ENCODE assay signal across 1 cellular context in genomic region chr19:55777528-55777927, GRCh38.
TF ChIP-seq lines count a peak whose summit lies in the region.

No MANE protein-coding gene starts in this region.

TF ChIP-seq in K562, 482 proteins besides CTCF, POLR2A, EP300 and RAD21:
- TF ChIP-seq CREM (IDR thresholded peaks at IDR 0.05; ENCODE audit: low read depth) (0 out of 2 replicates have a peak, but pooled peaks have one; percentile 5), ZNF551 (CRISPR knock-in tag; IDR thresholded peaks at IDR 0.05) (no peak), SMC3 (conservative IDR thresholded peaks at IDR 0.05; ENCODE audit: insufficient read depth, low read depth, low read length) (0 out of 2 replicates have a peak, but pooled peaks have one; percentile 28), JUN (IDR thresholded peaks at IDR 0.05; ENCODE audit: borderline replicate concordance, low read depth, low read length) (no peak), JUN (CRISPR knock-in tag; IDR thresholded peaks at IDR 0.05; ENCODE audit: borderline replicate concordance) (no peak)
